In genomic region chr7:79063019-79063698, GRCh38 we compare ENCODE assay signal across 22 cellular contexts.
DNase-seq lines count a peak whose midpoint lies in the region; ATAC-seq and TF ChIP-seq lines count a peak whose summit lies in the region.
"Had no signal": no experiment of that assay in that cellular context is flagged by ENCODE, and none has a peak within 500 bp of the region (broad histone marks: within the 10 kb centered on the region; RNA-seq: fewer than 3 reads in every experiment).

No MANE protein-coding gene starts in this region.

- no peak for TF ChIP-seq POLR2A in gastroesophageal sphincter (IDR thresholded peaks at IDR 0.05)

- ATAC-seq in HG03280 (IDR thresholded peaks at IDR 0.05; ENCODE audit: unreplicated experiment) (no peak), gastroesophageal sphincter (no peak)
- ATAC-seq: left colon, mucosa of descending colon had no signal

- no peak overlapping the region for H3K4me2 ChIP-seq in MM.1S (ENCODE audit: low read depth, low read length)
- H3K4me2 ChIP-seq in trophoblast cell (ENCODE audit: low read length) = no peak overlapping the region

- H3K79me2 ChIP-seq in MM.1S (ENCODE audit: low read length) (no peaks in the 10 kb centered on the region), trophoblast cell (ENCODE audit: control insufficient read depth, insufficient read depth, low read length, poor library complexity) (no peaks in the 10 kb centered on the region)

- TF ChIP-seq EP300 in gastroesophageal sphincter (IDR thresholded peaks at IDR 0.05) = no peak

- H3K4me3 ChIP-seq in MM.1S (ENCODE audit: low read length) (no peak overlapping the region), choroid plexus epithelial cell (ENCODE audit: low read depth, low read length) (no peak overlapping the region), gastroesophageal sphincter (no peak overlapping the region), trophoblast cell (ENCODE audit: low read depth, low read length) (no peak overlapping the region)
- H3K4me3 ChIP-seq: ascending aorta, esophagus squamous epithelium, mucosa of descending colon, sigmoid colon had no signal

- no peak overlapping the region for H2BK5ac ChIP-seq in trophoblast cell (ENCODE audit: low read depth, low read length, poor library complexity)

- H3K36me3 ChIP-seq in MM.1S (replicated peaks; ENCODE audit: insufficient read depth, low read length) = no peaks in the 10 kb centered on the region
- no peaks in the 10 kb centered on the region for H3K36me3 ChIP-seq in gastroesophageal sphincter
- H3K36me3 ChIP-seq in trophoblast cell (ENCODE audit: control insufficient read depth in 1 of 2, insufficient read depth in 2 of 2, low read length in 2 of 2) = no peaks in the 10 kb centered on the region
- H3K36me3 ChIP-seq: ascending aorta, BE2C, esophagus squamous epithelium, sigmoid colon had no signal

- no peak overlapping the region for H2AK5ac ChIP-seq in trophoblast cell (ENCODE audit: low read length)

- TF ChIP-seq CTCF in C4-2B (conservative IDR thresholded peaks at IDR 0.05) = peak; percentile 42
- peak; percentile 17; the same call in 1 of the 2 replicates for TF ChIP-seq CTCF in MM.1S (IDR thresholded peaks at IDR 0.05; ENCODE audit: low read length)
- peak; percentile 32 for TF ChIP-seq CTCF in choroid plexus epithelial cell (conservative IDR thresholded peaks at IDR 0.05; ENCODE audit: low read depth, low read length)
- TF ChIP-seq CTCF in neural crest cell (conservative IDR thresholded peaks at IDR 0.05) = peak; percentile 35
- no peak for TF ChIP-seq CTCF in gastroesophageal sphincter (IDR thresholded peaks at IDR 0.05)

- H3K36me3 Mint-ChIP-seq in neural crest cell (ENCODE audit: low read depth) = no peaks in the 10 kb centered on the region

- H3K27me3 ChIP-seq in MM.1S (replicated peaks; ENCODE audit: insufficient read depth, low read length) (no peaks in the 10 kb centered on the region), gastroesophageal sphincter (no peaks in the 10 kb centered on the region), trophoblast cell (ENCODE audit: insufficient read depth, low read length) (no peaks in the 10 kb centered on the region)
- H3K27me3 ChIP-seq: ascending aorta, BE2C, esophagus squamous epithelium, sigmoid colon had no signal

- H3K9me3 ChIP-seq in MM.1S (replicated peaks; ENCODE audit: insufficient read depth, low read length) = no peaks in the 10 kb centered on the region
- H3K9me3 ChIP-seq in gastroesophageal sphincter = peaks cover 0 to 11% (median 0%) of the 10 kb centered on the region in 3 donors
- no peaks in the 10 kb centered on the region for H3K9me3 ChIP-seq in trophoblast cell (ENCODE audit: insufficient read depth, low read depth, low read length)
- H3K9me3 ChIP-seq: BE2C, esophagus squamous epithelium, mucosa of descending colon had no signal

- no peaks in the 10 kb centered on the region for H3F3A ChIP-seq in MM.1S (ENCODE audit: insufficient read depth, low read length)

- H3K23ac ChIP-seq in trophoblast cell (ENCODE audit: low read length) = no peak overlapping the region

- H3K9me3 Mint-ChIP-seq in neural crest cell = peaks cover 3% of the 10 kb centered on the region
- H3K9me3 Mint-ChIP-seq: activated B cell treated with CpG ODN at 0.5 μM for 24 hours had no signal

- no peaks in the 10 kb centered on the region for H3K9me2 ChIP-seq in MM.1S (replicated peaks; ENCODE audit: insufficient read depth, low read length)

- H2AFZ ChIP-seq in MM.1S (ENCODE audit: low read length) (no peak overlapping the region), trophoblast cell (ENCODE audit: insufficient read depth, low read length, poor library complexity) (no peak overlapping the region)

- H3K4me1 ChIP-seq in MM.1S (ENCODE audit: low read length) (no peaks in the 10 kb centered on the region), gastroesophageal sphincter (no peaks in the 10 kb centered on the region), trophoblast cell (ENCODE audit: control insufficient read depth in 1 of 2, insufficient read depth in 2 of 2, low read length in 2 of 2) (no peaks in the 10 kb centered on the region)
- H3K4me1 ChIP-seq: ascending aorta, BE2C, esophagus squamous epithelium, sigmoid colon had no signal

- H4K91ac ChIP-seq in trophoblast cell (ENCODE audit: low read depth, low read length) = no peak overlapping the region

- no peak overlapping the region for H4K12ac ChIP-seq in trophoblast cell (ENCODE audit: low read depth, low read length)

- H3K14ac ChIP-seq in trophoblast cell (ENCODE audit: low read length) = no peak overlapping the region

- no peaks in the 10 kb centered on the region for H3K4me1 Mint-ChIP-seq in neural crest cell
- H3K4me1 Mint-ChIP-seq: activated B cell treated with CpG ODN at 0.5 μM for 24 hours had no signal

- no peak overlapping the region for H3K18ac ChIP-seq in trophoblast cell (ENCODE audit: low read length)

- H2BK120ac ChIP-seq in trophoblast cell (ENCODE audit: insufficient read depth, low read length, poor library complexity) = no peak overlapping the region

- H3K27me3 Mint-ChIP-seq in neural crest cell (ENCODE audit: low read depth) = no peaks in the 10 kb centered on the region
- H3K27me3 Mint-ChIP-seq: activated B cell treated with CpG ODN at 0.5 μM for 24 hours; dendritic cell treated with granulocyte-macrophage colony-stimulating factor and Interleukin-4, amounts not matched to agents 40 ng/mL and 50 ng/mL, for 4 days had no signal

- WGBS in gastroesophageal sphincter (ENCODE audit: low coverage in 1 of 2), 2 donors = 47 to 71% methylated on average over 2 of the region's 2 CpGs
- no CpG with 5 or more reads among the region's 2 CpGs for WGBS in trophoblast cell (ENCODE audit: extremely low coverage, insufficient coverage, insufficient read length)

- H3K27ac ChIP-seq in C4-2B (no peak overlapping the region), MM.1S (ENCODE audit: low read length) (no peak overlapping the region), gastroesophageal sphincter (no peak overlapping the region), trophoblast cell (ENCODE audit: low read depth, low read length) (no peak overlapping the region)
- H3K27ac ChIP-seq: ascending aorta, esophagus squamous epithelium, sigmoid colon had no signal

- H3K9ac ChIP-seq in MM.1S (ENCODE audit: low read length) (no peak overlapping the region), trophoblast cell (ENCODE audit: low read length) (no peak overlapping the region)

- no peak overlapping the region for H4K8ac ChIP-seq in trophoblast cell (ENCODE audit: low read depth, low read length)

- H3K4me3 Mint-ChIP-seq in neural crest cell = no peak overlapping the region
- H3K4me3 Mint-ChIP-seq: activated B cell treated with CpG ODN at 0.5 μM for 24 hours; dendritic cell treated with granulocyte-macrophage colony-stimulating factor and Interleukin-4, amounts not matched to agents 40 ng/mL and 50 ng/mL, for 4 days; T-helper 1 cell treated with Interleukin-12 subunit alpha and Interleukin-12 subunit beta and Interleukin-4 antibody, amounts not matched to agents 30 μg/mL and 1 μg/mL, for 36 hours had no signal

- no peak overlapping the region for H2BK12ac ChIP-seq in trophoblast cell (ENCODE audit: low read length)

- H3K79me1 ChIP-seq in trophoblast cell (ENCODE audit: low read length) = no peaks in the 10 kb centered on the region

- no peak overlapping the region for H3K4ac ChIP-seq in trophoblast cell (ENCODE audit: low read depth, low read length)

- DNase-seq in MM.1S = no peak
- no peak for DNase-seq in choroid plexus epithelial cell (ENCODE audit: low read depth)
- DNase-seq in neural crest cell (ENCODE audit: low read depth, low spot score) = no peak
- no peak for DNase-seq in NCI-H345 (lab: John Stamatoyannopoulos, UW)
- DNase-seq in trophoblast cell = no peak
- DNase-seq: activated B cell treated with CpG ODN at 0.5 μM for 24 hours; BE2C; esophagus squamous epithelium; hypothalamus; left colon; mucosa of descending colon; MV-4-11; nucleus accumbens; sigmoid colon; stimulated activated CD4-positive, alpha-beta T cell treated with anti-CD3 and anti-CD28 coated beads, Interleukin-2, amount 100 ng/mL, for 24 hours; substantia nigra had no signal

- H3K27ac Mint-ChIP-seq in neural crest cell (ENCODE audit: unreplicated experiment) = no peak overlapping the region
- H3K27ac Mint-ChIP-seq: activated B cell treated with CpG ODN at 0.5 μM for 24 hours; dendritic cell treated with granulocyte-macrophage colony-stimulating factor and Interleukin-4, amounts not matched to agents 40 ng/mL and 50 ng/mL, for 4 days; T-helper 1 cell treated with Interleukin-12 subunit alpha and Interleukin-12 subunit beta and Interleukin-4 antibody, amounts not matched to agents 30 μg/mL and 1 μg/mL, for 36 hours had no signal

- no peaks in the 10 kb centered on the region for H4K20me1 ChIP-seq in MM.1S (ENCODE audit: insufficient read depth, low read length)

Comparison
In these comparisons a context has a peak if more than half of its experiments do, and no peak if none do; other contexts are left out.
1. CTCF ChIP-seq: peak in C4-2B (single experiment), MM.1S (single experiment), choroid plexus epithelial cell (single experiment) and neural crest cell (single experiment); none in gastroesophageal sphincter (0 of 4).